Comparison of ENCODE assay signal across 12 cellular contexts in the genomic region with DNA sequence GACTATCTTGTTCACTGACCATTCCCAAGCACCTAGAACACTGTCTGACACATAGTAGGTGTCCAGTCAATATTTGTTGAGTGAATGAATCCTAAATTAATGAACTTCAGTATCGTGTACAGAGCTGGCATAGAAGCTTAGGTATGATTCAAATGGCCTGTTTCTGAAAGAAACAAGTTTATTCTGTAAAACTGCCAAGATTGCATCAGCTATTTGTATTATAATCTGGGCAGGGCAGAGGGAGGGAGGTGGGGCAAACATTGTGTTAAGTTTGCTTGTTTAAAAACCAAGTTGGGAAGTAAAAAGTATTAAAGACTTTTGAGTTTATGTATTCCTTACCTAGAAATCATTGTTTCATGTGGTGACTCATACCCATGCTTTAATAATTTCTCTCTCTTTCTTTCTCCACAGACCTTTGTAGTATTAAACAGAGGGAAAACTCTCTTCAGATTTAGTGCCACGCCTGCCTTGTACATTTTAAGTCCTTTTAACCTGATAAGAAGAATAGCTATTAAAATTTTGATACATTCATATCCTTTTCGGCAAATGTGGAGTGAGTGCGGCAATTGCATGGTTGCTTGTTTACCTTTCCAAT.
A peak's percentile ranks its signal among the peaks of the same experiment; 100 is the strongest.
DNase-seq lines count a peak whose midpoint lies in the region; ATAC-seq and TF ChIP-seq lines count a peak whose summit lies in the region.
"Had no signal": no experiment of that assay in that cellular context is flagged by ENCODE, and none has a peak within 500 bp of the region (broad histone marks: within the 10 kb centered on the region; RNA-seq: fewer than 3 reads in every experiment).

No MANE protein-coding gene starts in this region.

- no peaks in the 10 kb centered on the region for H3K4me1 Mint-ChIP-seq in activated T-helper 2 cell treated with anti-CD3 and anti-CD28 coated beads, Interferon-gamma antibody, Interleukin-2, Interleukin-4, amounts not matched to agents 10 μg/mL and 5 μg/mL and 100 μg/mL, durations not matched to agents 14 hours and 24 hours and 36 hours (ENCODE audit: low read depth)
- H3K4me1 Mint-ChIP-seq: central memory CD8-positive, alpha-beta T cell had no signal

- H3K36me3 ChIP-seq in adipocyte (ENCODE audit: control insufficient read depth, insufficient read depth, low read length, severe bottlenecking) (no peaks in the 10 kb centered on the region), upper lobe of right lung (no peaks in the 10 kb centered on the region), ovary (no peaks in the 10 kb centered on the region)

- no peak overlapping the region for H3K4me3 Mint-ChIP-seq in activated T-helper 2 cell treated with anti-CD3 and anti-CD28 coated beads, Interferon-gamma antibody, Interleukin-2, Interleukin-4, amounts not matched to agents 10 μg/mL and 5 μg/mL and 100 μg/mL, durations not matched to agents 14 hours and 24 hours and 36 hours (ENCODE audit: low read depth)
- H3K4me3 Mint-ChIP-seq: central memory CD8-positive, alpha-beta T cell had no signal

- H3K4me3 ChIP-seq in adipocyte (ENCODE audit: low read length) (peak overlapping the region; percentile 28), right cardiac atrium (ENCODE audit: low read length) (no peak overlapping the region), upper lobe of right lung (no peak overlapping the region), ovary (no peak overlapping the region)
- H3K4me3 ChIP-seq: psoas muscle had no signal

- no peak for DNase-seq in Right ventricle myocardium inferior (ENCODE audit: missing footprints)
- DNase-seq in cardiac septum (ENCODE audit: low spot score), result no peak
- peak; percentile 92 for DNase-seq in adipocyte (ENCODE audit: low read depth)
- peak in 1 of 3 donors; percentile 51 for DNase-seq in right cardiac atrium
- no peak for DNase-seq in upper lobe of right lung
- no peak for DNase-seq in ovary
- no peak for DNase-seq in activated T-helper 2 cell treated with anti-CD3 and anti-CD28 coated beads, Interferon-gamma antibody, Interleukin-2, Interleukin-4, amounts not matched to agents 10 μg/mL and 5 μg/mL and 100 μg/mL, durations not matched to agents 14 hours and 24 hours and 36 hours (ENCODE audit: low spot score)
- DNase-seq: AML-193, NCI-H1436, psoas muscle had no signal

- H3K27me3 ChIP-seq in adipocyte (replicated peaks; ENCODE audit: control insufficient read depth, insufficient read depth, low read length) (no peaks in the 10 kb centered on the region), right cardiac atrium (ENCODE audit: control insufficient read depth, insufficient read depth) (no peaks in the 10 kb centered on the region), upper lobe of right lung (peaks cover 4% of the 10 kb centered on the region), ovary (no peaks in the 10 kb centered on the region)

- WGBS in right cardiac atrium, result 70% methylated on average over 4 of the region's 4 CpGs
- WGBS in ovary, 3 donors, result 66 to 69% (median 67%) methylated on average over 4 of the region's 4 CpGs

- H3K9ac ChIP-seq in adipocyte (ENCODE audit: low read length), result no peak overlapping the region

- TF ChIP-seq CTCF in upper lobe of right lung (IDR thresholded peaks at IDR 0.05) (no peak), ovary (IDR thresholded peaks at IDR 0.05) (no peak)

- H3K4me1 ChIP-seq in adipocyte (ENCODE audit: control insufficient read depth, insufficient read depth, low read length), result peaks cover 52% of the 10 kb centered on the region
- no peaks in the 10 kb centered on the region for H3K4me1 ChIP-seq in right cardiac atrium (ENCODE audit: control insufficient read depth, insufficient read depth, low read length)
- H3K4me1 ChIP-seq in upper lobe of right lung, result peaks cover 9% of the 10 kb centered on the region
- no peaks in the 10 kb centered on the region for H3K4me1 ChIP-seq in ovary (ENCODE audit: insufficient read depth)
- H3K4me1 ChIP-seq: psoas muscle had no signal

- H3K36me3 Mint-ChIP-seq in activated T-helper 2 cell treated with anti-CD3 and anti-CD28 coated beads, Interferon-gamma antibody, Interleukin-2, Interleukin-4, amounts not matched to agents 10 μg/mL and 5 μg/mL and 100 μg/mL, durations not matched to agents 14 hours and 24 hours and 36 hours (ENCODE audit: low read depth), result no peaks in the 10 kb centered on the region

- H3K9me3 ChIP-seq in adipocyte (ENCODE audit: control insufficient read depth, low read length) (no peaks in the 10 kb centered on the region), right cardiac atrium (ENCODE audit: control insufficient read depth, low read length) (no peaks in the 10 kb centered on the region), upper lobe of right lung (no peaks in the 10 kb centered on the region), ovary (no peaks in the 10 kb centered on the region)
- H3K9me3 ChIP-seq: psoas muscle had no signal

- H3K27ac ChIP-seq in right cardiac atrium (ENCODE audit: low read length) (no peak overlapping the region), upper lobe of right lung (no peak overlapping the region), ovary (no peak overlapping the region)
- H3K27ac ChIP-seq: psoas muscle had no signal

- H3K9me3 Mint-ChIP-seq in activated T-helper 2 cell treated with anti-CD3 and anti-CD28 coated beads, Interferon-gamma antibody, Interleukin-2, Interleukin-4, amounts not matched to agents 10 μg/mL and 5 μg/mL and 100 μg/mL, durations not matched to agents 14 hours and 24 hours and 36 hours, result no peaks in the 10 kb centered on the region
- H3K9me3 Mint-ChIP-seq: central memory CD8-positive, alpha-beta T cell had no signal

- H3K27me3 Mint-ChIP-seq in activated T-helper 2 cell treated with anti-CD3 and anti-CD28 coated beads, Interferon-gamma antibody, Interleukin-2, Interleukin-4, amounts not matched to agents 10 μg/mL and 5 μg/mL and 100 μg/mL, durations not matched to agents 14 hours and 24 hours and 36 hours (ENCODE audit: low read depth), result peaks cover 8% of the 10 kb centered on the region

- TF ChIP-seq EP300 in ovary (IDR thresholded peaks at IDR 0.05), result no peak

- intact Hi-C loops in Right ventricle myocardium inferior (cut with DNase I) (no loop called here), cardiac septum (cut with DNase I) (loop anchor here (10.0 kb wide), 1 partner anchor 191 kb away; no protein-coding TSS in a partner anchor), right cardiac atrium (cut with DNase I) (no loop called here), upper lobe of right lung (cut with DNase I) (no loop called here), ovary (cut with DNase I) (no loop called here)
- intact Hi-C loops in activated T-helper 2 cell treated with anti-CD3 and anti-CD28 coated beads, Interferon-gamma antibody, Interleukin-2, Interleukin-4, amounts not matched to agents 10 μg/mL and 5 μg/mL and 100 μg/mL, durations not matched to agents 14 hours and 24 hours and 36 hours (cut with micrococcal nuclease), result no loop called here

- ATAC-seq in Right ventricle myocardium inferior, result peak; percentile 44
- peak; percentile 72 to 84 for ATAC-seq in right cardiac atrium
- peak; percentile 73 for ATAC-seq in upper lobe of right lung
- ATAC-seq in GM19397 (IDR thresholded peaks at IDR 0.05; ENCODE audit: unreplicated experiment), result no peak
- ATAC-seq: psoas muscle had no signal

- TF ChIP-seq POLR2A in ovary (IDR thresholded peaks at IDR 0.05), result no peak

- no peak overlapping the region for H3K27ac Mint-ChIP-seq in activated T-helper 2 cell treated with anti-CD3 and anti-CD28 coated beads, Interferon-gamma antibody, Interleukin-2, Interleukin-4, amounts not matched to agents 10 μg/mL and 5 μg/mL and 100 μg/mL, durations not matched to agents 14 hours and 24 hours and 36 hours
